In the genomic region with DNA sequence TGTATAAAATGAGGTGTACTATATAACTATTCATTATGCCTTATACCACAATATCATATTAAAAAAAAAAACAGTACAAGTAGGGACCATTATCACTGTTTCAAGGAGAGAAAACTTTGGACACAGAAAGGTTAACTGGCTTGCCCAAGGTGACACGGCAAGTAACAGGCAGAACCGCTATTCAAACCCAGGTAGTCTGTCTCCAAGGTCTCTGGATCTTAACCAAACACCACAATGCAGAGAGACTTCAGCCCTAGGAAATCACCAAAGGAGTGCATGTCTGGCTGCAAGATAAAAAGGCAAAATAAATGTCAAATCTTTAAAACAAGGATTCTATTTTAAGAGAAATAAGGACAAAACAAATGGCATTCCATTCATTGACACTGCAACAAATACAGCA, we compare ENCODE assay signal across 33 cellular contexts. TPM values are rescaled to one million over a fixed set of nuclear protein-coding genes. Genes with fewer than 3 reads are reported as not detected.
"Had no signal": no experiment of that assay in that cellular context is flagged by ENCODE, and none has a peak within 500 bp of the region (broad histone marks: within the 10 kb centered on the region; RNA-seq: fewer than 3 reads in every experiment).

No MANE protein-coding gene starts in this region.

- H3K36me3 Mint-ChIP-seq: activated naive CD4-positive, alpha-beta T cell treated with anti-CD3 and anti-CD28 coated beads, Interleukin-2, amount 10 ng/mL, durations not matched to agents 7 days and 5 days; activated naive CD8-positive, alpha-beta T cell; activated naive CD8-positive, alpha-beta T cell treated with anti-CD3 and anti-CD28 coated beads for 36 hours; activated naive CD8-positive, alpha-beta T cell treated with anti-CD3 and anti-CD28 coated beads, Interleukin-2, amount 10 ng/mL, durations not matched to agents 7 days and 5 days; brain had no signal

- H3K27me3 Mint-ChIP-seq: activated naive CD4-positive, alpha-beta T cell treated with anti-CD3 and anti-CD28 coated beads, Interleukin-2, amount 10 ng/mL, durations not matched to agents 7 days and 5 days; activated naive CD4-positive, alpha-beta T cell treated with anti-CD3 and anti-CD28 coated beads, Interleukin-2, amount 50 U/mL, for 24 hours; activated naive CD8-positive, alpha-beta T cell; activated naive CD8-positive, alpha-beta T cell treated with anti-CD3 and anti-CD28 coated beads for 36 hours; activated naive CD8-positive, alpha-beta T cell treated with anti-CD3 and anti-CD28 coated beads, Interleukin-2, amount 10 ng/mL, durations not matched to agents 7 days and 5 days; activated naive CD8-positive, alpha-beta T cell treated with anti-CD3 and anti-CD28 coated beads, Interleukin-2, amount 50 U/mL, for 24 hours; activated T-cell treated with anti-CD3 and anti-CD28 coated beads, Interleukin-2, amount 50 U/mL, for 24 hours; activated T-helper 17 cell treated with anti-CD3 and anti-CD28 coated beads, Interleukin-2, amount 50 U/mL, for 72 hours; central memory CD8-positive, alpha-beta T cell had no signal

- DNase-seq: activated effector memory CD4-positive, alpha-beta T cell treated with anti-CD3 and anti-CD28 coated beads, Interleukin-2, amount 50 U/mL, for 16 hours; activated effector memory CD4-positive, alpha-beta T cell treated with Interleukin-2 at 50 U/mL for 16 hours; activated gamma-delta T cell; activated gamma-delta T cell treated with Interleukin-2 at 50 U/mL for 16 hours; activated naive CD4-positive, alpha-beta T cell; activated naive CD4-positive, alpha-beta T cell treated with anti-CD3 and anti-CD28 coated beads for 36 hours; activated naive CD4-positive, alpha-beta T cell treated with anti-CD3 and anti-CD28 coated beads, Interleukin-2, amount 10 ng/mL, durations not matched to agents 7 days and 5 days; activated naive CD4-positive, alpha-beta T cell treated with anti-CD3 and anti-CD28 coated beads, Interleukin-2, amount 50 U/mL, for 16 hours; activated naive CD4-positive, alpha-beta T cell treated with Interleukin-2 at 50 U/mL for 16 hours; activated naive CD8-positive, alpha-beta T cell treated with anti-CD3 and anti-CD28 coated beads for 36 hours; activated naive CD8-positive, alpha-beta T cell treated with anti-CD3 and anti-CD28 coated beads, Interleukin-2, amount 10 ng/mL, durations not matched to agents 7 days and 5 days; activated naive CD8-positive, alpha-beta T cell treated with anti-CD3 and anti-CD28 coated beads, Interleukin-2, amount 50 U/mL, for 24 hours; activated T-cell treated with anti-CD3 and anti-CD28 coated beads, Interleukin-2, amount 50 U/mL, for 1 hour; activated T-cell treated with anti-CD3 and anti-CD28 coated beads, Interleukin-2, amount 50 U/mL, for 24 hours; activated T-cell treated with anti-CD3 and anti-CD28 coated beads, Interleukin-2, amount 50 U/mL, for 4 hours; activated T-cell treated with anti-CD3 and anti-CD28 coated beads, Interleukin-2, amount 50 U/mL, for 48 hours; activated T-cell treated with anti-CD3 and anti-CD28 coated beads, Interleukin-2, amount 50 U/mL, for 72 hours; adrenal gland; amniotic stem cell; amygdala; anterior cingulate cortex; aorta; body of pancreas; brain microvascular endothelial cell; central memory CD4-positive, alpha-beta T cell had no signal

- H3K4me3 Mint-ChIP-seq: activated naive CD4-positive, alpha-beta T cell treated with anti-CD3 and anti-CD28 coated beads for 36 hours; activated naive CD4-positive, alpha-beta T cell treated with anti-CD3 and anti-CD28 coated beads, Interleukin-2, amount 10 ng/mL, durations not matched to agents 7 days and 5 days; activated naive CD4-positive, alpha-beta T cell treated with anti-CD3 and anti-CD28 coated beads, Interleukin-2, amount 50 U/mL, for 24 hours; activated naive CD8-positive, alpha-beta T cell; activated naive CD8-positive, alpha-beta T cell treated with anti-CD3 and anti-CD28 coated beads for 36 hours; activated naive CD8-positive, alpha-beta T cell treated with anti-CD3 and anti-CD28 coated beads, Interleukin-2, amount 10 ng/mL, durations not matched to agents 7 days and 5 days; activated naive CD8-positive, alpha-beta T cell treated with anti-CD3 and anti-CD28 coated beads, Interleukin-2, amount 50 U/mL, for 24 hours; activated T-cell treated with anti-CD3 and anti-CD28 coated beads, Interleukin-2, amount 50 U/mL, for 24 hours; activated T-cell treated with anti-CD3 and anti-CD28 coated beads, Interleukin-2, amount 50 U/mL, for 4 hours; activated T-cell treated with anti-CD3 and anti-CD28 coated beads, Interleukin-2, amount 50 U/mL, for 72 hours; activated T-helper 1 cell treated with anti-CD3 and anti-CD28 coated beads, Interleukin-12 subunit alpha, Interleukin-12 subunit beta, Interleukin-2, Interleukin-4 antibody, amounts not matched to agents 30 ng/mL and 10 ng/mL and 1 ng/mL, durations not matched to agents 14 hours and 24 hours and 36 hours; activated T-helper 17 cell treated with anti-CD3 and anti-CD28 coated beads, Interleukin-2, amount 50 U/mL, for 72 hours; brain; central memory CD8-positive, alpha-beta T cell had no signal

- H3K27ac Mint-ChIP-seq: activated naive CD4-positive, alpha-beta T cell treated with anti-CD3 and anti-CD28 coated beads for 36 hours; activated naive CD4-positive, alpha-beta T cell treated with anti-CD3 and anti-CD28 coated beads, Interleukin-2, amount 10 ng/mL, durations not matched to agents 7 days and 5 days; activated naive CD4-positive, alpha-beta T cell treated with anti-CD3 and anti-CD28 coated beads, Interleukin-2, amount 50 U/mL, for 24 hours; activated naive CD4-positive, alpha-beta T cell treated with anti-CD3 and anti-CD28 coated beads, Interleukin-2, amount 50 U/mL, for 72 hours; activated naive CD8-positive, alpha-beta T cell; activated naive CD8-positive, alpha-beta T cell treated with anti-CD3 and anti-CD28 coated beads for 36 hours; activated naive CD8-positive, alpha-beta T cell treated with anti-CD3 and anti-CD28 coated beads, Interleukin-2, amount 10 ng/mL, durations not matched to agents 7 days and 5 days; activated naive CD8-positive, alpha-beta T cell treated with anti-CD3 and anti-CD28 coated beads, Interleukin-2, amount 50 U/mL, for 24 hours; activated T-cell treated with anti-CD3 and anti-CD28 coated beads, Interleukin-2, amount 50 U/mL, for 24 hours; activated T-cell treated with anti-CD3 and anti-CD28 coated beads, Interleukin-2, amount 50 U/mL, for 72 hours; activated T-helper 1 cell treated with anti-CD3 and anti-CD28 coated beads, Interleukin-12 subunit alpha, Interleukin-12 subunit beta, Interleukin-2, Interleukin-4 antibody, amounts not matched to agents 30 ng/mL and 10 ng/mL and 1 ng/mL, durations not matched to agents 14 hours and 24 hours and 36 hours; activated T-helper 17 cell treated with anti-CD3 and anti-CD28 coated beads, Interleukin-2, amount 50 U/mL, for 72 hours; activated T-helper 2 cell treated with anti-CD3 and anti-CD28 coated beads, Interferon-gamma antibody, Interleukin-2, Interleukin-4, amounts not matched to agents 10 μg/mL and 5 μg/mL and 100 μg/mL, durations not matched to agents 14 hours and 24 hours and 36 hours; brain had no signal

- H3K4me1 Mint-ChIP-seq: activated naive CD4-positive, alpha-beta T cell treated with anti-CD3 and anti-CD28 coated beads, Interleukin-2, amount 10 ng/mL, durations not matched to agents 7 days and 5 days; activated naive CD4-positive, alpha-beta T cell treated with anti-CD3 and anti-CD28 coated beads, Interleukin-2, amount 50 U/mL, for 24 hours; activated naive CD8-positive, alpha-beta T cell treated with anti-CD3 and anti-CD28 coated beads for 36 hours; activated naive CD8-positive, alpha-beta T cell treated with anti-CD3 and anti-CD28 coated beads, Interleukin-2, amount 10 ng/mL, durations not matched to agents 7 days and 5 days; activated naive CD8-positive, alpha-beta T cell treated with anti-CD3 and anti-CD28 coated beads, Interleukin-2, amount 50 U/mL, for 24 hours; activated T-helper 17 cell treated with anti-CD3 and anti-CD28 coated beads, Interleukin-2, amount 50 U/mL, for 72 hours; brain; central memory CD8-positive, alpha-beta T cell had no signal

- H3K9me3 Mint-ChIP-seq: activated naive CD8-positive, alpha-beta T cell treated with anti-CD3 and anti-CD28 coated beads, Interleukin-2, amount 10 ng/mL, durations not matched to agents 7 days and 5 days had no signal

- ATAC-seq: activated naive CD4-positive, alpha-beta T cell treated with anti-CD3 and anti-CD28 coated beads, Interleukin-2, amount 50 U/mL, for 72 hours; activated naive CD8-positive, alpha-beta T cell treated with anti-CD3 and anti-CD28 coated beads, Interleukin-2, amount 50 U/mL, for 24 hours; activated T-cell treated with anti-CD3 and anti-CD28 coated beads, Interleukin-2, amount 50 U/mL, for 4 hours; activated T-cell treated with anti-CD3 and anti-CD28 coated beads, Interleukin-2, amount 50 U/mL, for 72 hours; activated T-helper 17 cell treated with anti-CD3 and anti-CD28 coated beads, Interleukin-2, amount 50 U/mL, for 72 hours; body of pancreas had no signal

RNA-seq across cellular contexts. Expression of a gene that starts 56.3 kb away (rescaled TPM):
- total RNA-seq: activated naive CD4-positive, alpha-beta T cell treated with anti-CD3 and anti-CD28 coated beads for 36 hours; activated naive CD4-positive, alpha-beta T cell treated with anti-CD3 and anti-CD28 coated beads, Interleukin-2, amount 50 U/mL, for 72 hours; activated naive CD8-positive, alpha-beta T cell treated with anti-CD3 and anti-CD28 coated beads for 36 hours; activated naive CD8-positive, alpha-beta T cell treated with anti-CD3 and anti-CD28 coated beads, Interleukin-2, amount 10 ng/mL, durations not matched to agents 7 days and 5 days; activated T-cell treated with anti-CD3 and anti-CD28 coated beads, Interleukin-2, amount 50 U/mL, for 72 hours; activated T-helper 1 cell treated with anti-CD3 and anti-CD28 coated beads, Interleukin-12 subunit alpha, Interleukin-12 subunit beta, Interleukin-2, Interleukin-4 antibody, amounts not matched to agents 30 ng/mL and 10 ng/mL and 1 ng/mL, durations not matched to agents 14 hours and 24 hours and 36 hours; activated T-helper 17 cell treated with anti-CD3 and anti-CD28 coated beads, Interleukin-2, amount 50 U/mL, for 72 hours; activated T-helper 2 cell treated with anti-CD3 and anti-CD28 coated beads, Interferon-gamma antibody, Interleukin-2, Interleukin-4, amounts not matched to agents 10 μg/mL and 5 μg/mL and 100 μg/mL, durations not matched to agents 14 hours and 24 hours and 36 hours had no signal
